In genomic region chr15:34616613-34617012, GRCh38 we compare ENCODE assay signal across 9 cellular contexts. TPM values are rescaled to one million over a fixed set of nuclear protein-coding genes. Genes with fewer than 3 reads are reported as not detected.
A peak's percentile ranks its signal among the peaks of the same experiment; 100 is the strongest.
DNase-seq lines count a peak whose midpoint lies in the region; ATAC-seq and TF ChIP-seq lines count a peak whose summit lies in the region.
"Had no signal": no experiment of that assay in that cellular context is flagged by ENCODE, and none has a peak within 500 bp of the region (broad histone marks: within the 10 kb centered on the region; RNA-seq: fewer than 3 reads in every experiment).

No MANE protein-coding gene starts in this region.

- H3K36me3 ChIP-seq in OCI-LY3 (replicated peaks; ENCODE audit: low read depth, low read length): no peaks in the 10 kb centered on the region
- H3K36me3 ChIP-seq: Peyer's patch had no signal

- no peak overlapping the region for H3K4me2 ChIP-seq in OCI-LY3 (ENCODE audit: low read length)

- CTCF ChIA-PET in T-cell (lab: Charles Lee): no interaction called here

- H3K4me3 ChIP-seq in OCI-LY3 (ENCODE audit: low read length): no peak overlapping the region
- H3K4me3 ChIP-seq: Peyer's patch had no signal

- H3K4me3 Mint-ChIP-seq in T-cell: no peak overlapping the region

- no peak overlapping the region for H3K9ac ChIP-seq in OCI-LY3 (ENCODE audit: low read length)

- no peaks in the 10 kb centered on the region for H3K9me3 Mint-ChIP-seq in T-cell

- H3K9me3 ChIP-seq in OCI-LY3 (ENCODE audit: insufficient read depth, low read length): no peaks in the 10 kb centered on the region
- H3K9me3 ChIP-seq: Peyer's patch had no signal

- no peaks in the 10 kb centered on the region for H3K4me1 ChIP-seq in OCI-LY3 (ENCODE audit: low read length)
- H3K4me1 ChIP-seq: Peyer's patch had no signal

- POLR2A ChIA-PET in T-cell (lab: Charles Lee): no interaction called here

- peaks cover 21 to 38% of the 10 kb centered on the region in 2 donors for H3K27me3 Mint-ChIP-seq in T-cell

- H3K27ac ChIP-seq in OCI-LY3 (ENCODE audit: low read length): no peak overlapping the region
- H3K27ac ChIP-seq: Peyer's patch had no signal

- 0 out of 2 replicates have a peak, but pooled peaks have one; percentile 10 for TF ChIP-seq CTCF in OCI-LY3 (IDR thresholded peaks at IDR 0.05; ENCODE audit: low read depth, low read length)

- H4K20me1 ChIP-seq in OCI-LY3 (ENCODE audit: insufficient read depth, low read length): no peaks in the 10 kb centered on the region

- ATAC-seq in HG03095 (IDR thresholded peaks at IDR 0.05; ENCODE audit: unreplicated experiment): no peak
- no peak for ATAC-seq in T-cell (replicated peaks in 1 of 4)

- H3K4me1 Mint-ChIP-seq in T-cell: no peaks in the 10 kb centered on the region

- no peak overlapping the region for H2AFZ ChIP-seq in OCI-LY3 (ENCODE audit: low read depth, low read length)

- DNase-seq in DMS53 (lab: John Stamatoyannopoulos, UW): peak; percentile 3
- no peak for DNase-seq in DMS53 treated with DMSO at 0.1 percent for 48 hours (lab: John Stamatoyannopoulos, UW; ENCODE audit: unreplicated experiment)
- peak; percentile 35 for DNase-seq in fibroblast of gingiva (ENCODE audit: low read depth)
- DNase-seq in pons (ENCODE audit: low spot score): peak; percentile 19
- DNase-seq in stimulated activated CD4-positive, alpha-beta T cell treated with anti-CD3 and anti-CD28 coated beads, Interleukin-4, amount 100 ng/mL, for 4 hours: no peak
- no peak for DNase-seq in T-cell
- DNase-seq: Peyer's patch had no signal

- no peaks in the 10 kb centered on the region for H3K36me3 Mint-ChIP-seq in T-cell

- H3K27me3 ChIP-seq in OCI-LY3 (ENCODE audit: low read depth, low read length): peaks cover 22% of the 10 kb centered on the region
- H3K27me3 ChIP-seq: Peyer's patch had no signal

- no peak overlapping the region for H3K27ac Mint-ChIP-seq in T-cell

- no peaks in the 10 kb centered on the region for H3K79me2 ChIP-seq in OCI-LY3 (ENCODE audit: low read length)

RNA-seq across cellular contexts. Expression of gene GOLGA8B, which starts 33.2 kb away (rescaled TPM):
- 100 to 1,000 TPM; 225 to 468 (median 379) TPM for total RNA-seq in T-cell

Comparison
In these comparisons a context has a peak if more than half of its experiments do, and no peak if none do; other contexts are left out.
1. DNase-seq: peak in DMS53 (single experiment), fibroblast of gingiva (single experiment) and pons (single experiment); none in DMS53 treated with DMSO at 0.1 percent for 48 hours (single experiment), stimulated activated CD4-positive, alpha-beta T cell treated with anti-CD3 and anti-CD28 coated beads, Interleukin-4, amount 100 ng/mL, for 4 hours (0 of 2) and T-cell (0 of 34).